In genomic region chr10:4250497-4250887, GRCh38 we compare ENCODE assay signal across 15 cellular contexts.
DNase-seq lines count a peak whose midpoint lies in the region; ATAC-seq and TF ChIP-seq lines count a peak whose summit lies in the region.
"Had no signal": no experiment of that assay in that cellular context is flagged by ENCODE, and none has a peak within 500 bp of the region (broad histone marks: within the 10 kb centered on the region; RNA-seq: fewer than 3 reads in every experiment).

No MANE protein-coding gene starts in this region.

- ATAC-seq in activated CD8-positive, alpha-beta T cell treated with anti-CD3 and anti-CD28 coated beads for 36 hours: peak; percentile 60
- ATAC-seq in activated CD8-positive, alpha-beta T cell treated with anti-CD3 and anti-CD28 coated beads, Interleukin-2, amount 10 ng/mL, durations not matched to agents 7 days and 5 days: no peak
- ATAC-seq in HG02642 (IDR thresholded peaks at IDR 0.05; ENCODE audit: poor library complexity, unreplicated experiment): peak; percentile 77
- peak; percentile 81 for ATAC-seq in HG03460 (IDR thresholded peaks at IDR 0.05; ENCODE audit: unreplicated experiment)
- ATAC-seq in stimulated activated effector memory CD8-positive, alpha-beta T cell treated with anti-CD3 and anti-CD28 coated beads, Interleukin-12 subunit alpha, Interleukin-12 subunit beta, amount 100 ng/mL, for 72 hours: peak; percentile 57
- ATAC-seq: A549, body of pancreas had no signal

- POLR2A ChIA-PET in activated CD8-positive, alpha-beta T cell treated with anti-CD3 and anti-CD28 coated beads for 36 hours (lab: Charles Lee): interaction anchor here (0.7 kb wide), 1 partner anchor 13 kb away, joined by 3 read pairs; no protein-coding TSS in a partner anchor
- POLR2A ChIA-PET in activated CD8-positive, alpha-beta T cell treated with anti-CD3 and anti-CD28 coated beads, Interleukin-2, amount 10 ng/mL, durations not matched to agents 7 days and 5 days (lab: Charles Lee): no interaction called here

- intact Hi-C loops in activated CD8-positive, alpha-beta T cell treated with anti-CD3 and anti-CD28 coated beads for 36 hours (cut with micrococcal nuclease): no loop called here

- H3K4me3 Mint-ChIP-seq in activated CD8-positive, alpha-beta T cell treated with anti-CD3 and anti-CD28 coated beads for 36 hours: no peak overlapping the region
- no peak overlapping the region for H3K4me3 Mint-ChIP-seq in activated CD8-positive, alpha-beta T cell treated with anti-CD3 and anti-CD28 coated beads, Interleukin-2, amount 10 ng/mL, durations not matched to agents 7 days and 5 days
- no peak overlapping the region for H3K4me3 Mint-ChIP-seq in stimulated activated effector memory CD8-positive, alpha-beta T cell treated with anti-CD3 and anti-CD28 coated beads, Interleukin-12 subunit alpha, Interleukin-12 subunit beta, amount 100 ng/mL, for 72 hours
- H3K4me3 Mint-ChIP-seq in osteocyte (ENCODE audit: unreplicated experiment): no peak overlapping the region
- no peak overlapping the region for H3K4me3 Mint-ChIP-seq in nephron progenitor cell
- H3K4me3 Mint-ChIP-seq: type B pancreatic cell had no signal

- DNase-seq in activated CD8-positive, alpha-beta T cell treated with anti-CD3 and anti-CD28 coated beads for 36 hours: no peak
- DNase-seq in activated CD8-positive, alpha-beta T cell treated with anti-CD3 and anti-CD28 coated beads, Interleukin-2, amount 10 ng/mL, durations not matched to agents 7 days and 5 days: no peak
- no peak for DNase-seq in stimulated activated effector memory CD8-positive, alpha-beta T cell treated with anti-CD3 and anti-CD28 coated beads, Interleukin-12 subunit alpha, Interleukin-12 subunit beta, amount 100 ng/mL, for 72 hours (ENCODE audit: low spot score in 2 of 2)
- DNase-seq in NCI-H2029 treated with DMSO at 0.1 percent for 48 hours (lab: John Stamatoyannopoulos, UW): no peak
- DNase-seq in osteocyte (ENCODE audit: extremely low spot score, unreplicated experiment): no peak
- DNase-seq in nephron progenitor cell: no peak
- DNase-seq: activated CD4-positive, CD25-positive, alpha-beta regulatory T cell treated with anti-CD3 and anti-CD28 coated beads, Interleukin-2, amount 50 U/mL, for 72 hours; body of pancreas; glutamatergic neuron; left ventricle myocardium inferior; NCI-H526 treated with DMSO at 0.1 percent for 48 hours had no signal

- peaks cover 3% of the 10 kb centered on the region for H3K27me3 Mint-ChIP-seq in activated CD8-positive, alpha-beta T cell treated with anti-CD3 and anti-CD28 coated beads for 36 hours
- H3K27me3 Mint-ChIP-seq in activated CD8-positive, alpha-beta T cell treated with anti-CD3 and anti-CD28 coated beads, Interleukin-2, amount 10 ng/mL, durations not matched to agents 7 days and 5 days (ENCODE audit: low read depth): peaks cover 7% of the 10 kb centered on the region
- no peaks in the 10 kb centered on the region for H3K27me3 Mint-ChIP-seq in osteocyte (ENCODE audit: unreplicated experiment)
- peaks cover 5% of the 10 kb centered on the region for H3K27me3 Mint-ChIP-seq in nephron progenitor cell (ENCODE audit: low read depth, poor library complexity)
- H3K27me3 Mint-ChIP-seq: type B pancreatic cell had no signal

- no peaks in the 10 kb centered on the region for H3K36me3 Mint-ChIP-seq in activated CD8-positive, alpha-beta T cell treated with anti-CD3 and anti-CD28 coated beads for 36 hours (ENCODE audit: low read depth)
- no peaks in the 10 kb centered on the region for H3K36me3 Mint-ChIP-seq in activated CD8-positive, alpha-beta T cell treated with anti-CD3 and anti-CD28 coated beads, Interleukin-2, amount 10 ng/mL, durations not matched to agents 7 days and 5 days (ENCODE audit: low read depth)
- no peaks in the 10 kb centered on the region for H3K36me3 Mint-ChIP-seq in stimulated activated effector memory CD8-positive, alpha-beta T cell treated with anti-CD3 and anti-CD28 coated beads, Interleukin-12 subunit alpha, Interleukin-12 subunit beta, amount 100 ng/mL, for 72 hours
- no peaks in the 10 kb centered on the region for H3K36me3 Mint-ChIP-seq in osteocyte (ENCODE audit: unreplicated experiment)
- H3K36me3 Mint-ChIP-seq in nephron progenitor cell (ENCODE audit: low read depth): no peaks in the 10 kb centered on the region
- H3K36me3 Mint-ChIP-seq: type B pancreatic cell had no signal

- CTCF ChIA-PET in activated CD8-positive, alpha-beta T cell treated with anti-CD3 and anti-CD28 coated beads for 36 hours (lab: Charles Lee): interaction anchor here (0.7 kb wide), 1 partner anchor 9 kb away, joined by 3 read pairs; no protein-coding TSS in a partner anchor
- CTCF ChIA-PET in activated CD8-positive, alpha-beta T cell treated with anti-CD3 and anti-CD28 coated beads, Interleukin-2, amount 10 ng/mL, durations not matched to agents 7 days and 5 days (lab: Charles Lee): no interaction called here

- H3K9me3 Mint-ChIP-seq in activated CD8-positive, alpha-beta T cell treated with anti-CD3 and anti-CD28 coated beads for 36 hours: no peaks in the 10 kb centered on the region
- peaks cover 6% of the 10 kb centered on the region for H3K9me3 Mint-ChIP-seq in activated CD8-positive, alpha-beta T cell treated with anti-CD3 and anti-CD28 coated beads, Interleukin-2, amount 10 ng/mL, durations not matched to agents 7 days and 5 days (ENCODE audit: insufficient read depth)
- peaks cover 2% of the 10 kb centered on the region for H3K9me3 Mint-ChIP-seq in stimulated activated effector memory CD8-positive, alpha-beta T cell treated with anti-CD3 and anti-CD28 coated beads, Interleukin-12 subunit alpha, Interleukin-12 subunit beta, amount 100 ng/mL, for 72 hours
- H3K9me3 Mint-ChIP-seq in osteocyte (ENCODE audit: unreplicated experiment) (peaks cover 4% of the 10 kb centered on the region), nephron progenitor cell (peaks cover 12% of the 10 kb centered on the region)

- peaks cover 28% of the 10 kb centered on the region for H3K4me1 Mint-ChIP-seq in activated CD8-positive, alpha-beta T cell treated with anti-CD3 and anti-CD28 coated beads for 36 hours (ENCODE audit: low read depth)
- H3K4me1 Mint-ChIP-seq in activated CD8-positive, alpha-beta T cell treated with anti-CD3 and anti-CD28 coated beads, Interleukin-2, amount 10 ng/mL, durations not matched to agents 7 days and 5 days (ENCODE audit: low read depth): peaks cover 22% of the 10 kb centered on the region
- H3K4me1 Mint-ChIP-seq in stimulated activated effector memory CD8-positive, alpha-beta T cell treated with anti-CD3 and anti-CD28 coated beads, Interleukin-12 subunit alpha, Interleukin-12 subunit beta, amount 100 ng/mL, for 72 hours: peaks cover 25% of the 10 kb centered on the region
- peaks cover 44% of the 10 kb centered on the region for H3K4me1 Mint-ChIP-seq in osteocyte (ENCODE audit: unreplicated experiment)
- H3K4me1 Mint-ChIP-seq in nephron progenitor cell: peaks cover 9% of the 10 kb centered on the region

- TF ChIP-seq CTCF in activated CD8-positive, alpha-beta T cell treated with anti-CD3 and anti-CD28 coated beads for 36 hours (IDR thresholded peaks at IDR 0.05): no peak
- TF ChIP-seq CTCF in osteocyte (IDR thresholded peaks at IDR 0.05) (no peak), nephron progenitor cell (IDR thresholded peaks at IDR 0.05) (no peak)

- no peak overlapping the region for H3K27ac Mint-ChIP-seq in activated CD8-positive, alpha-beta T cell treated with anti-CD3 and anti-CD28 coated beads for 36 hours
- no peak overlapping the region for H3K27ac Mint-ChIP-seq in activated CD8-positive, alpha-beta T cell treated with anti-CD3 and anti-CD28 coated beads, Interleukin-2, amount 10 ng/mL, durations not matched to agents 7 days and 5 days
- H3K27ac Mint-ChIP-seq in stimulated activated effector memory CD8-positive, alpha-beta T cell treated with anti-CD3 and anti-CD28 coated beads, Interleukin-12 subunit alpha, Interleukin-12 subunit beta, amount 100 ng/mL, for 72 hours: no peak overlapping the region
- H3K27ac Mint-ChIP-seq in osteocyte (ENCODE audit: unreplicated experiment) (no peak overlapping the region), nephron progenitor cell (no peak overlapping the region)
- H3K27ac Mint-ChIP-seq: type B pancreatic cell had no signal
